Comparison of ENCODE assay signal across 22 cellular contexts in genomic region chr4:7217039-7217438, GRCh38. TPM values are rescaled to one million over a fixed set of nuclear protein-coding genes. Genes with fewer than 3 reads are reported as not detected.
"Had no signal": no experiment of that assay in that cellular context is flagged by ENCODE, and none has a peak within 500 bp of the region (broad histone marks: within the 10 kb centered on the region; RNA-seq: fewer than 3 reads in every experiment).

No MANE protein-coding gene starts in this region.

- DNase-seq: cortex of kidney; dorsolateral prefrontal cortex; effector CD8-positive, alpha-beta T cell; foreskin melanocyte; heart left ventricle; hippocampal formation; kidney glomerular epithelial cell; mesenchymal stem cell; midbrain; naive thymus-derived CD4-positive, alpha-beta T cell; nucleus accumbens; ovary; right cardiac atrium; spleen; stimulated activated CD4-positive, alpha-beta T cell treated with anti-CD3 and anti-CD28 coated beads, Interleukin-15, amount 100 ng/mL, for 24 hours; stimulated activated CD4-positive, alpha-beta T cell treated with anti-CD3 and anti-CD28 coated beads, Interleukin-1b, Interleukin-23, amount 100 ng/mL, for 48 hours; stimulated activated CD4-positive, alpha-beta T cell treated with anti-CD3 and anti-CD28 coated beads, Interleukin-4, amount 100 ng/mL, for 24 hours; substantia nigra; trophoblast cell had no signal

- H3K9me3 ChIP-seq: lower lobe of right lung, ovary, thoracic aorta had no signal

- H3K4me1 ChIP-seq: heart left ventricle, spleen had no signal

- H3K36me3 ChIP-seq: heart left ventricle, lower lobe of right lung, ovary, spleen, thoracic aorta had no signal

- ATAC-seq: naive thymus-derived CD4-positive, alpha-beta T cell; stimulated activated memory B cell treated with anti-CD40 and anti-IgM and Interleukin-4, amounts not matched to agents 10 μg/mL and 1 μg/mL and 100 μg/mL, for 72 hours had no signal

- H3K4me3 ChIP-seq: dorsolateral prefrontal cortex, heart left ventricle, lower lobe of right lung, ovary, spleen, thoracic aorta had no signal

- H3K27me3 ChIP-seq: dorsolateral prefrontal cortex, heart left ventricle, ovary had no signal

- H3K27ac ChIP-seq: dorsolateral prefrontal cortex, heart left ventricle, ovary, spleen, thoracic aorta had no signal

RNA-seq across cellular contexts. Expression of gene SORCS2, which starts 24.7 kb away (rescaled TPM):
- polyA plus RNA-seq: naive thymus-derived CD4-positive, alpha-beta T cell had no signal
